ENCODE assay signal across 31 cellular contexts in the genomic region with DNA sequence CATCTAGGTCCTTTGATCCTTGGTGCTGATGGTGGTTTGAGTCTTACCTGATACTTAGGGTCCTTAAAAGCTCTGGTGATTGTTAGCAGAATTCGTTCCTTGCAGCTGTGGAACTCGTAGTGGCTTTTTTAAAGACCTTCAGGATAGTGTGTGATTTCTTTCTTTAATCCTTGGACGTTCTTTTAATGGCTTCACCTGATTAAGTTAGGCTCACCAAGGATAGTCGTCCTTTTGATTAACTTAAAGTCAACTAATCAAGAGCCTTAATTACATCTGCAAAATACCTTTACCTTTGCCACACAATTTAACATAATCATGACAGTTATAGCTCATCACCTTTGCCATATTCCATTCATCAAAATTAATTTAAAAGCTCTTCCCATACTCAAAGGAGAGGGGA.
DNase-seq lines count a peak whose midpoint lies in the region; ATAC-seq, FAIRE-seq and TF ChIP-seq lines count a peak whose summit lies in the region.
"Had no signal": no experiment of that assay in that cellular context is flagged by ENCODE, and none has a peak within 500 bp of the region (broad histone marks: within the 10 kb centered on the region; RNA-seq: fewer than 3 reads in every experiment).

No MANE protein-coding gene starts in this region.

- H3K27me3 ChIP-seq in K562 (ENCODE audit: control insufficient read depth in 2 of 2, insufficient read depth in 2 of 2, low read length in 2 of 2) = no peaks in the 10 kb centered on the region
- no peaks in the 10 kb centered on the region for H3K27me3 ChIP-seq in H1 (replicated peaks in 1 of 4; ENCODE audit: control insufficient read depth in 3 of 4, extremely low read depth in 1 of 4, insufficient read depth in 3 of 4, low read length in 3 of 4)
- no peaks in the 10 kb centered on the region for H3K27me3 ChIP-seq in gastroesophageal sphincter
- H3K27me3 ChIP-seq: BE2C; BLaER1; BLaER1 treated with 17β-estradiol and CSF1 and Interleukin-3, amounts not matched to agents 10 nM and 100 nM had no signal

- ATAC-seq in K562 = no peak
- no peak for ATAC-seq in GM19397 (IDR thresholded peaks at IDR 0.05; ENCODE audit: unreplicated experiment)
- no peak for ATAC-seq in gastroesophageal sphincter
- ATAC-seq: A549; CD8-positive, alpha-beta T cell had no signal

- no peaks in the 10 kb centered on the region for H3K79me1 ChIP-seq in H1 (ENCODE audit: low read depth, low read length)

- H2BK5ac ChIP-seq in H1 (ENCODE audit: low read depth, low read length) = no peak overlapping the region

- FAIRE-seq in K562 (lab: Jason Lieb, UNC) = no peak
- peak; percentile 42 for FAIRE-seq in H1 (lab: Jason Lieb, UNC)
- FAIRE-seq: A549 had no signal

- no peaks in the 10 kb centered on the region for H4K20me1 ChIP-seq in K562 (replicated peaks; ENCODE audit: control insufficient read depth, insufficient read depth, low read length)
- H4K20me1 ChIP-seq in H1 (replicated peaks in 1 of 2; ENCODE audit: control insufficient read depth in 1 of 2, insufficient read depth in 2 of 2, low read length in 2 of 2) = no peaks in the 10 kb centered on the region
- H4K20me1 ChIP-seq: BLaER1; BLaER1 treated with 17β-estradiol and CSF1 and Interleukin-3, amounts not matched to agents 10 nM and 100 nM had no signal

- H2AFZ ChIP-seq in K562 (ENCODE audit: low read depth, low read length) = no peak overlapping the region
- H2AFZ ChIP-seq in H1 (ENCODE audit: low read length) = no peak overlapping the region

- H3K23me2 ChIP-seq in H1 (ENCODE audit: low read depth, low read length) = no peaks in the 10 kb centered on the region

- no peak overlapping the region for H2BK12ac ChIP-seq in H1 (ENCODE audit: low read depth, low read length)

- intact Hi-C loops in K562 (cut with micrococcal nuclease) = no loop called here

- H3K9me1 ChIP-seq in K562 (ENCODE audit: control insufficient read depth, insufficient read depth, low read length) = no peaks in the 10 kb centered on the region

- TF ChIP-seq CTCF in HEK293 (tag by site-specific recombination; IDR thresholded peaks at IDR 0.05) (no peak), K562 (IDR thresholded peaks at IDR 0.05 in 2 of 3, conservative IDR thresholded peaks at IDR 0.05 in 1 of 3; ENCODE audit: insufficient read depth in 2 of 3, low read depth in 1 of 3, low read length in 3 of 3) (no peak), H1 (IDR thresholded peaks at IDR 0.05; ENCODE audit: control extremely low read depth in 1 of 3, insufficient read depth in 1 of 3, low read depth in 1 of 3, low read length in 3 of 3) (no peak), coronary artery (IDR thresholded peaks at IDR 0.05) (no peak), gastroesophageal sphincter (IDR thresholded peaks at IDR 0.05) (no peak)

- TF ChIP-seq RAD21 in K562 (CRISPR knock-in tag; conservative IDR thresholded peaks at IDR 0.05 in 1 of 2, IDR thresholded peaks at IDR 0.05 in 1 of 2) (no peak), H1 (IDR thresholded peaks at IDR 0.05 in 1 of 2, conservative IDR thresholded peaks at IDR 0.05 in 1 of 2; ENCODE audit: low read depth in 2 of 2, low read length in 2 of 2) (no peak)

- no peak overlapping the region for H2BK20ac ChIP-seq in H1 (ENCODE audit: low read length)

- H4K91ac ChIP-seq in H1 (replicated peaks; ENCODE audit: insufficient read length, low read length) = no peak overlapping the region

- H3K9ac ChIP-seq in K562 (ENCODE audit: insufficient read depth in 1 of 2, low read depth in 2 of 2, low read length in 2 of 2) = no peak overlapping the region
- H3K9ac ChIP-seq in H1 (replicated peaks in 1 of 4; ENCODE audit: extremely low read depth in 1 of 4, low read depth in 3 of 4, low read length in 3 of 4) = no peak overlapping the region
- H3K9ac ChIP-seq: BLaER1; BLaER1 treated with 17β-estradiol and CSF1 and Interleukin-3, amounts not matched to agents 10 nM and 100 nM had no signal

- no peak overlapping the region for H3K56ac ChIP-seq in H1 (replicated peaks; ENCODE audit: insufficient read length, low read depth, low read length)

- no peaks in the 10 kb centered on the region for H3K79me2 ChIP-seq in K562 (ENCODE audit: control insufficient read depth, insufficient read depth, low read length)
- no peaks in the 10 kb centered on the region for H3K79me2 ChIP-seq in H1 (ENCODE audit: control insufficient read depth in 1 of 2, insufficient read depth in 2 of 2, low read length in 2 of 2)

- in situ Hi-C loops in K562 (cut with MboI) = no loop called here

- TF ChIP-seq POLR2A in K562 (conservative IDR thresholded peaks at IDR 0.05) (no peak), H1 (IDR thresholded peaks at IDR 0.05; ENCODE audit: control extremely low read depth in 1 of 2, low read depth in 2 of 2, low read length in 2 of 2) (no peak), gastroesophageal sphincter (IDR thresholded peaks at IDR 0.05) (no peak)

- no peak overlapping the region for H3K4me2 ChIP-seq in K562 (ENCODE audit: insufficient read depth, low read length)
- no peak overlapping the region for H3K4me2 ChIP-seq in H1 (ENCODE audit: insufficient read depth in 1 of 2, low read depth in 2 of 2, low read length in 2 of 2)
- H3K4me2 ChIP-seq: A549; BLaER1; BLaER1 treated with 17β-estradiol and CSF1 and Interleukin-3, amounts not matched to agents 10 nM and 100 nM had no signal

- H3K36me3 ChIP-seq in HEK293 (ENCODE audit: control insufficient read depth in 2 of 2, insufficient read depth in 1 of 2, low read length in 2 of 2) (no peaks in the 10 kb centered on the region), K562 (ENCODE audit: control insufficient read depth, insufficient read depth, low read length) (no peaks in the 10 kb centered on the region), H1 (ENCODE audit: control insufficient read depth in 2 of 4, insufficient read depth in 4 of 4, low read length in 3 of 4) (no peaks in the 10 kb centered on the region), gastroesophageal sphincter (no peaks in the 10 kb centered on the region)
- H3K36me3 ChIP-seq: BE2C; BLaER1; BLaER1 treated with 17β-estradiol and CSF1 and Interleukin-3, amounts not matched to agents 10 nM and 100 nM had no signal

- H2BK120ac ChIP-seq in H1 (replicated peaks; ENCODE audit: low read depth, low read length) = no peak overlapping the region

- POLR2A ChIA-PET in HEK293 (lab: Yijun Ruan, JAX) (no interaction called here), K562 (lab: Yijun Ruan, JAX) (no interaction called here), H1 (lab: Charles Lee; ENCODE audit: partially characterized antibody) (no interaction called here)

- H3K4ac ChIP-seq in H1 (replicated peaks; ENCODE audit: insufficient read length, low read depth, low read length) = no peak overlapping the region

- no peak overlapping the region for H2BK15ac ChIP-seq in H1 (ENCODE audit: low read length)

- no peak for TF ChIP-seq EP300 in K562 (IDR thresholded peaks at IDR 0.05; ENCODE audit: low read length)
- TF ChIP-seq EP300 in H1 (IDR thresholded peaks at IDR 0.05; ENCODE audit: borderline replicate concordance in 1 of 2, low read depth in 2 of 2, low read length in 2 of 2) = no peak
- TF ChIP-seq EP300 in gastroesophageal sphincter (IDR thresholded peaks at IDR 0.05) = no peak

- BruUV-seq in K562 (replicated peaks; lab: Mats Ljungman, UMichigan) = no TSS peak

- H3K23ac ChIP-seq in H1 (ENCODE audit: insufficient read length) = no peak overlapping the region

- no peak overlapping the region for H3K14ac ChIP-seq in H1 (ENCODE audit: insufficient read length)

- H4K8ac ChIP-seq in H1 (ENCODE audit: extremely low read depth, insufficient read depth, low read length) = no peak overlapping the region

- H3K27ac ChIP-seq in HEK293 (ENCODE audit: extremely low read depth, low read depth, low read length) (no peak overlapping the region), K562 (ENCODE audit: extremely low read depth, low read depth, low read length) (no peak overlapping the region), H1 (ENCODE audit: low read depth, low read length) (no peak overlapping the region), coronary artery (no peak overlapping the region), gastroesophageal sphincter (no peak overlapping the region)
- H3K27ac ChIP-seq: 22Rv1; A549; BLaER1; BLaER1 treated with 17β-estradiol and CSF1 and Interleukin-3, amounts not matched to agents 10 nM and 100 nM; C4-2B had no signal

- 0% methylated on average over 3 of the region's 4 CpGs for WGBS in K562 (ENCODE audit: insufficient coverage, low coverage, missing lambda C conversion rate)
- 90% methylated on average over 4 of the region's 4 CpGs; no CpG with 5 or more reads in 1 of the 2 experiments for WGBS in H1 (ENCODE audit: extremely low coverage in 1 of 2, insufficient coverage in 1 of 2, insufficient read length in 1 of 2, insufficient replicate concordance in 2 of 2, low coverage in 1 of 2, low lambda C conversion rate in 2 of 2, missing lambda C conversion rate in 1 of 2), 2 experiments
- 77 to 80% methylated on average over 4 of the region's 4 CpGs for WGBS in gastroesophageal sphincter (ENCODE audit: low coverage in 1 of 2), 2 donors

- no peak overlapping the region for H2AK5ac ChIP-seq in H1 (ENCODE audit: low read depth, low read length)

- H3K9me3 ChIP-seq in HEK293 (ENCODE audit: control insufficient read depth, insufficient read depth, low read depth, low read length) = no peaks in the 10 kb centered on the region
- no peaks in the 10 kb centered on the region for H3K9me3 ChIP-seq in K562 (replicated peaks; ENCODE audit: control insufficient read depth, insufficient read depth, low read depth, low read length)
- no peaks in the 10 kb centered on the region for H3K9me3 ChIP-seq in H1 (ENCODE audit: insufficient read depth in 2 of 2, low read depth in 1 of 2, low read length in 1 of 2)
- H3K9me3 ChIP-seq in gastroesophageal sphincter = no peaks in the 10 kb centered on the region
- H3K9me3 ChIP-seq: A549; BE2C; BLaER1; BLaER1 treated with 17β-estradiol and CSF1 and Interleukin-3, amounts not matched to agents 10 nM and 100 nM; Caco-2 had no signal

- DNase-seq in K562 (ENCODE audit: extremely low read depth in 1 of 4, low spot score in 3 of 4) (no peak), H1 (ENCODE audit: low read depth in 1 of 2, low spot score in 2 of 2) (no peak), coronary artery (ENCODE audit: low spot score) (no peak)
- DNase-seq: 8988T; ACHN; AML-193; BE2C; C1 segment of cervical spinal cord; Caco-2; Calu3; CD4-positive, alpha-beta memory T cell; CD4-positive, alpha-beta T cell; CD4-positive, CD25-positive, alpha-beta regulatory T cell; CD8-positive, alpha-beta memory T cell; CD8-positive, alpha-beta T cell; COR-L47; DMS 273 treated with DMSO at 0.1 percent for 48 hours; DMS153; DMS53; DMS79; DMS79 treated with DMSO at 0.1 percent for 48 hours; DND-41; EL had no signal

- no peak overlapping the region for H3K18ac ChIP-seq in H1 (ENCODE audit: extremely low read depth, low read length)

- H4K5ac ChIP-seq in H1 (ENCODE audit: insufficient read length, low read depth, low read length) = no peak overlapping the region

- no peak overlapping the region for H3K4me3 ChIP-seq in HEK293 (ENCODE audit: low read depth, low read length)
- no peak overlapping the region for H3K4me3 ChIP-seq in K562
- H3K4me3 ChIP-seq in H1 (ENCODE audit: extremely low read depth in 1 of 4, insufficient read depth in 2 of 4, low read depth in 3 of 4, low read length in 4 of 4) = no peak overlapping the region
- no peak overlapping the region for H3K4me3 ChIP-seq in coronary artery
- H3K4me3 ChIP-seq in gastroesophageal sphincter = no peak overlapping the region
- H3K4me3 ChIP-seq: A549; BLaER1; BLaER1 treated with 17β-estradiol and CSF1 and Interleukin-3, amounts not matched to agents 10 nM and 100 nM had no signal

- CTCF ChIA-PET in HEK293 (lab: Yijun Ruan, JAX) = no interaction called here
- CTCF ChIA-PET in K562 (lab: Yijun Ruan, JAX; ENCODE audit: low intra/inter-chr PET ratio) = no interaction called here
- CTCF ChIA-PET in H1 (lab: Charles Lee; ENCODE audit: partially characterized antibody) = interaction anchor here (1.0 kb wide), 1 partner anchor 26 kb away, joined by 3 read pairs; no protein-coding TSS in a partner anchor

- H3K4me1 ChIP-seq in HEK293 (ENCODE audit: control insufficient read depth, insufficient read depth, low read length) (no peaks in the 10 kb centered on the region), K562 (replicated peaks in 1 of 2; ENCODE audit: control insufficient read depth in 2 of 2, insufficient read depth in 2 of 2, low read length in 2 of 2) (no peaks in the 10 kb centered on the region), H1 (replicated peaks in 1 of 4; ENCODE audit: control insufficient read depth in 3 of 4, insufficient read depth in 4 of 4, low read length in 3 of 4) (no peaks in the 10 kb centered on the region; a peak in 1 of 7 replicates), gastroesophageal sphincter (no peaks in the 10 kb centered on the region)
- H3K4me1 ChIP-seq: A549; BE2C; BLaER1; BLaER1 treated with 17β-estradiol and CSF1 and Interleukin-3, amounts not matched to agents 10 nM and 100 nM; Caco-2 had no signal
